10 cellular contexts compared by ENCODE assay signal in genomic region chr9:126626117-126627022, GRCh38. TPM values are rescaled to one million over a fixed set of nuclear protein-coding genes. Genes with fewer than 3 reads are reported as not detected.
DNase-seq lines count a peak whose midpoint lies in the region; ATAC-seq lines count a peak whose summit lies in the region.
"Had no signal": no experiment of that assay in that cellular context is flagged by ENCODE, and none has a peak within 500 bp of the region (broad histone marks: within the 10 kb centered on the region; RNA-seq: fewer than 3 reads in every experiment).

No MANE protein-coding gene starts in this region.

- H3K27ac Mint-ChIP-seq in activated T-helper 1 cell treated with anti-CD3 and anti-CD28 coated beads, Interleukin-12 subunit alpha, Interleukin-12 subunit beta, Interleukin-2, Interleukin-4 antibody, amounts not matched to agents 30 ng/mL and 10 ng/mL and 1 ng/mL, durations not matched to agents 14 hours and 24 hours and 36 hours, result no peak overlapping the region
- H3K27ac Mint-ChIP-seq in stimulated activated memory B cell treated with anti-CD40 and anti-IgM and Interleukin-4, amounts not matched to agents 10 μg/mL and 1 μg/mL and 100 μg/mL, for 72 hours, result peak overlapping the region; percentile 53

- H3K4me1 Mint-ChIP-seq in activated T-helper 1 cell treated with anti-CD3 and anti-CD28 coated beads, Interleukin-12 subunit alpha, Interleukin-12 subunit beta, Interleukin-2, Interleukin-4 antibody, amounts not matched to agents 30 ng/mL and 10 ng/mL and 1 ng/mL, durations not matched to agents 14 hours and 24 hours and 36 hours (ENCODE audit: low read depth), result no peaks in the 10 kb centered on the region
- H3K4me1 Mint-ChIP-seq in stimulated activated memory B cell treated with anti-CD40 and anti-IgM and Interleukin-4, amounts not matched to agents 10 μg/mL and 1 μg/mL and 100 μg/mL, for 72 hours, result peaks cover 35% of the 10 kb centered on the region

- H3K36me3 Mint-ChIP-seq in activated T-helper 1 cell treated with anti-CD3 and anti-CD28 coated beads, Interleukin-12 subunit alpha, Interleukin-12 subunit beta, Interleukin-2, Interleukin-4 antibody, amounts not matched to agents 30 ng/mL and 10 ng/mL and 1 ng/mL, durations not matched to agents 14 hours and 24 hours and 36 hours (ENCODE audit: low read depth), result no peaks in the 10 kb centered on the region
- H3K36me3 Mint-ChIP-seq in stimulated activated memory B cell treated with anti-CD40 and anti-IgM and Interleukin-4, amounts not matched to agents 10 μg/mL and 1 μg/mL and 100 μg/mL, for 72 hours, result no peaks in the 10 kb centered on the region

- no peak for ATAC-seq in stimulated activated memory B cell treated with anti-CD40 and anti-IgM and Interleukin-4, amounts not matched to agents 10 μg/mL and 1 μg/mL and 100 μg/mL, for 72 hours
- ATAC-seq in GM19467 (IDR thresholded peaks at IDR 0.05; ENCODE audit: unreplicated experiment) (no peak), HG03097 (IDR thresholded peaks at IDR 0.05; ENCODE audit: low FRiP score, unreplicated experiment) (no peak)
- ATAC-seq: Panc1 had no signal

- peak; percentile 65 for DNase-seq in DMS53 (lab: John Stamatoyannopoulos, UW)
- no peak for DNase-seq in DMS53 treated with DMSO at 0.1 percent for 48 hours (lab: John Stamatoyannopoulos, UW; ENCODE audit: unreplicated experiment)
- DNase-seq in activated T-helper 1 cell treated with anti-CD3 and anti-CD28 coated beads, Interleukin-12 subunit alpha, Interleukin-12 subunit beta, Interleukin-2, Interleukin-4 antibody, amounts not matched to agents 30 ng/mL and 10 ng/mL and 1 ng/mL, durations not matched to agents 14 hours and 24 hours and 36 hours (ENCODE audit: low spot score), result no peak
- DNase-seq in left kidney (ENCODE audit: low read depth, low spot score), result peak; percentile 96
- no peak for DNase-seq in NCI-H226
- DNase-seq: activated effector memory CD4-positive, alpha-beta T cell treated with Interleukin-2 at 50 U/mL for 16 hours had no signal

- H3K4me3 Mint-ChIP-seq in activated T-helper 1 cell treated with anti-CD3 and anti-CD28 coated beads, Interleukin-12 subunit alpha, Interleukin-12 subunit beta, Interleukin-2, Interleukin-4 antibody, amounts not matched to agents 30 ng/mL and 10 ng/mL and 1 ng/mL, durations not matched to agents 14 hours and 24 hours and 36 hours, result peak overlapping the region; percentile 68
- peak overlapping the region; percentile 80 for H3K4me3 Mint-ChIP-seq in stimulated activated memory B cell treated with anti-CD40 and anti-IgM and Interleukin-4, amounts not matched to agents 10 μg/mL and 1 μg/mL and 100 μg/mL, for 72 hours

- intact Hi-C loops in activated T-helper 1 cell treated with anti-CD3 and anti-CD28 coated beads, Interleukin-12 subunit alpha, Interleukin-12 subunit beta, Interleukin-2, Interleukin-4 antibody, amounts not matched to agents 30 ng/mL and 10 ng/mL and 1 ng/mL, durations not matched to agents 14 hours and 24 hours and 36 hours (cut with micrococcal nuclease), result no loop called here

- peaks cover 77% of the 10 kb centered on the region for H3K27me3 Mint-ChIP-seq in activated T-helper 1 cell treated with anti-CD3 and anti-CD28 coated beads, Interleukin-12 subunit alpha, Interleukin-12 subunit beta, Interleukin-2, Interleukin-4 antibody, amounts not matched to agents 30 ng/mL and 10 ng/mL and 1 ng/mL, durations not matched to agents 14 hours and 24 hours and 36 hours (ENCODE audit: insufficient read depth)
- peaks cover 100% of the 10 kb centered on the region for H3K27me3 Mint-ChIP-seq in stimulated activated memory B cell treated with anti-CD40 and anti-IgM and Interleukin-4, amounts not matched to agents 10 μg/mL and 1 μg/mL and 100 μg/mL, for 72 hours

- no peaks in the 10 kb centered on the region for H3K9me3 Mint-ChIP-seq in activated T-helper 1 cell treated with anti-CD3 and anti-CD28 coated beads, Interleukin-12 subunit alpha, Interleukin-12 subunit beta, Interleukin-2, Interleukin-4 antibody, amounts not matched to agents 30 ng/mL and 10 ng/mL and 1 ng/mL, durations not matched to agents 14 hours and 24 hours and 36 hours
- no peaks in the 10 kb centered on the region for H3K9me3 Mint-ChIP-seq in stimulated activated memory B cell treated with anti-CD40 and anti-IgM and Interleukin-4, amounts not matched to agents 10 μg/mL and 1 μg/mL and 100 μg/mL, for 72 hours

RNA-seq across cellular contexts. Expression of gene LMX1B, which starts 12.6 kb away (rescaled TPM):
- not detected in 2 replicates for total RNA-seq in activated T-helper 1 cell treated with anti-CD3 and anti-CD28 coated beads, Interleukin-12 subunit alpha, Interleukin-12 subunit beta, Interleukin-2, Interleukin-4 antibody, amounts not matched to agents 30 ng/mL and 10 ng/mL and 1 ng/mL, durations not matched to agents 14 hours and 24 hours and 36 hours

Comparison
In these comparisons a context has a peak if more than half of its experiments do, and no peak if none do; other contexts are left out.
1. DNase-seq: peak in DMS53 (single experiment) and left kidney (single experiment); none in DMS53 treated with DMSO at 0.1 percent for 48 hours (single experiment), activated T-helper 1 cell treated with anti-CD3 and anti-CD28 coated beads, Interleukin-12 subunit alpha, Interleukin-12 subunit beta, Interleukin-2, Interleukin-4 antibody, amounts not matched to agents 30 ng/mL and 10 ng/mL and 1 ng/mL, durations not matched to agents 14 hours and 24 hours and 36 hours (single experiment) and NCI-H226 (single experiment).